Comparison of ENCODE assay signal across 24 cellular contexts in the genomic region with DNA sequence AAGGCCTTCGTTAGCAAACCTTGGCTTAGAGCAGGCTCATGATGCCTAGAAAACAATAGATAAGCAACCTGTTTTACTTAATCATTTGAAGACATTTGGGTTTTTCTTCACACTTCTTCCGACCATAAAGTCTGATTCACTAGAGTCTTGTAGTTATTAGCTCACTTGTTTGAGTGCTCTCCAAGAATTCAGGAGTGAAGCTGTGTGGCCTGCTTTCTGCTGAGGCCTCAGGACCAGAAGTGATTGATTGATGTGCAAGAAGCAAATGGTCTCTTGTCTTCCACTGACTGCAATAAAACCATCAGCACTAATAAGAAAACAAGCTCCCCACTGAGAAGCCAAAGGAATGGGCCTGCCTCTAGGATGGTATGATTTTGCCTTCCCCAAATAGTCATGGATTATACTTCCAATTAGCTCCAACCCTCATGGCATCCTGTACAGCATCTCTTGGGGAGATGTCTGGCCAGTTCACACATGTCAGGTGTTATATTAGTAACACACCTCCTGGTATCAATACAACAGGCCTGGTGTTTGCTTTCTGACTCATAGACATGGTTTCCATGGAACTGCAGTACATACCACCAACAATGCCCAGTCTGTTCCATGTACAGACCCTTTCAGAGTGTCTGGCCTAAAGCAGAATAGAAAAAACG.
A peak's percentile ranks its signal among the peaks of the same experiment; 100 is the strongest.
DNase-seq lines count a peak whose midpoint lies in the region; ATAC-seq, FAIRE-seq and TF ChIP-seq lines count a peak whose summit lies in the region.
"Had no signal": no experiment of that assay in that cellular context is flagged by ENCODE, and none has a peak within 500 bp of the region (broad histone marks: within the 10 kb centered on the region; RNA-seq: fewer than 3 reads in every experiment).

No MANE protein-coding gene starts in this region.

- no peak overlapping the region for H3K27ac Mint-ChIP-seq in activated naive CD4-positive, alpha-beta T cell treated with anti-CD3 and anti-CD28 coated beads, Interleukin-2, amount 50 U/mL, for 72 hours
- H3K27ac Mint-ChIP-seq in activated CD4-positive, alpha-beta memory T cell treated with anti-CD3 and anti-CD28 coated beads for 36 hours: no peak overlapping the region
- H3K27ac Mint-ChIP-seq: activated naive CD4-positive, alpha-beta T cell treated with anti-CD3 and anti-CD28 coated beads for 36 hours; brain; H9; naive thymus-derived CD4-positive, alpha-beta T cell had no signal

- ATAC-seq in activated naive CD4-positive, alpha-beta T cell treated with anti-CD3 and anti-CD28 coated beads, Interleukin-2, amount 50 U/mL, for 72 hours: peak; percentile 28 to 51
- ATAC-seq: naive thymus-derived CD4-positive, alpha-beta T cell had no signal

- POLR2A ChIA-PET in RWPE1 (lab: Yijun Ruan, JAX; ENCODE audit: low non-redundant PET): no interaction called here
- POLR2A ChIA-PET in activated CD4-positive, alpha-beta memory T cell treated with anti-CD3 and anti-CD28 coated beads for 36 hours (lab: Charles Lee): no interaction called here

- H3K4me3 ChIP-seq in foreskin fibroblast (ENCODE audit: low read depth in 1 of 2, low read length in 2 of 2): no peak overlapping the region
- H3K4me3 ChIP-seq: BLaER1 treated with 17β-estradiol and CSF1 and Interleukin-3, amounts not matched to agents 10 nM and 100 nM; esophagus squamous epithelium; MG63; tibial nerve had no signal

- FAIRE-seq in urothelium cell line (lab: Jason Lieb, UNC): no peak
- FAIRE-seq: A204.1, HTR-8/SVneo, islet of Langerhans, small intestine had no signal

- H3K27me3 Mint-ChIP-seq in activated CD4-positive, alpha-beta memory T cell treated with anti-CD3 and anti-CD28 coated beads for 36 hours: peaks cover 7% of the 10 kb centered on the region
- H3K27me3 Mint-ChIP-seq: brain had no signal

- peaks cover 0 to 4% of the 10 kb centered on the region in 2 donors for H3K9me3 Mint-ChIP-seq in activated naive CD4-positive, alpha-beta T cell treated with anti-CD3 and anti-CD28 coated beads, Interleukin-2, amount 50 U/mL, for 72 hours
- H3K9me3 Mint-ChIP-seq in activated CD4-positive, alpha-beta memory T cell treated with anti-CD3 and anti-CD28 coated beads for 36 hours: no peaks in the 10 kb centered on the region
- H3K9me3 Mint-ChIP-seq: activated naive CD4-positive, alpha-beta T cell treated with anti-CD3 and anti-CD28 coated beads for 36 hours; H9 had no signal

- no peaks in the 10 kb centered on the region for H3K4me1 Mint-ChIP-seq in activated CD4-positive, alpha-beta memory T cell treated with anti-CD3 and anti-CD28 coated beads for 36 hours (ENCODE audit: low read depth)
- H3K4me1 Mint-ChIP-seq: naive thymus-derived CD4-positive, alpha-beta T cell had no signal

- TF ChIP-seq CTCF in RWPE1 (conservative IDR thresholded peaks at IDR 0.05; ENCODE audit: low read depth) (no peak), foreskin fibroblast (IDR thresholded peaks at IDR 0.05; ENCODE audit: low read depth, low read length) (no peak)

- CTCF ChIA-PET in RWPE1 (lab: Yijun Ruan, JAX): no interaction called here
- CTCF ChIA-PET in activated CD4-positive, alpha-beta memory T cell treated with anti-CD3 and anti-CD28 coated beads for 36 hours (lab: Charles Lee): no interaction called here

- intact Hi-C loops in activated CD4-positive, alpha-beta memory T cell treated with anti-CD3 and anti-CD28 coated beads for 36 hours (cut with micrococcal nuclease): no loop called here

- no peak for DNase-seq in activated naive CD4-positive, alpha-beta T cell treated with anti-CD3 and anti-CD28 coated beads, Interleukin-2, amount 50 U/mL, for 72 hours (ENCODE audit: low spot score in 2 of 2)
- no peak for DNase-seq in activated naive CD4-positive, alpha-beta T cell treated with anti-CD3 and anti-CD28 coated beads, Interleukin-2, amount 50 U/mL, for 16 hours
- DNase-seq in RWPE1 (ENCODE audit: low spot score) (peak; percentile 71), epithelial cell of prostate (ENCODE audit: low read depth, low spot score) (peak; percentile 40), urothelium cell line (ENCODE audit: low spot score) (peak; percentile 31), Kasumi-1 (lab: John Stamatoyannopoulos, UW) (no peak), foreskin fibroblast (no peak)
- DNase-seq in activated CD4-positive, alpha-beta memory T cell treated with anti-CD3 and anti-CD28 coated beads for 36 hours: no peak
- DNase-seq: activated naive CD4-positive, alpha-beta T cell treated with anti-CD3 and anti-CD28 coated beads for 36 hours; dermis blood vessel endothelial cell; esophagus squamous epithelium; H9; MG63; naive thymus-derived CD4-positive, alpha-beta T cell; NCI-H1930; NCI-H510A; OCI-M1; small intestine had no signal

- H3K36me3 Mint-ChIP-seq in activated naive CD4-positive, alpha-beta T cell treated with anti-CD3 and anti-CD28 coated beads, Interleukin-2, amount 50 U/mL, for 72 hours: no peaks in the 10 kb centered on the region
- no peaks in the 10 kb centered on the region for H3K36me3 Mint-ChIP-seq in activated CD4-positive, alpha-beta memory T cell treated with anti-CD3 and anti-CD28 coated beads for 36 hours
- H3K36me3 Mint-ChIP-seq: brain had no signal

- H3K27ac ChIP-seq in RWPE1: no peak overlapping the region
- no peak overlapping the region for H3K27ac ChIP-seq in epithelial cell of prostate
- H3K27ac ChIP-seq: BLaER1 treated with 17β-estradiol and CSF1 and Interleukin-3, amounts not matched to agents 10 nM and 100 nM; esophagus squamous epithelium; tibial nerve had no signal

- H3K4me3 Mint-ChIP-seq in activated CD4-positive, alpha-beta memory T cell treated with anti-CD3 and anti-CD28 coated beads for 36 hours: no peak overlapping the region
- H3K4me3 Mint-ChIP-seq: activated naive CD4-positive, alpha-beta T cell treated with anti-CD3 and anti-CD28 coated beads for 36 hours; brain; H9; naive thymus-derived CD4-positive, alpha-beta T cell had no signal

Comparison
In these comparisons a context has a peak if more than half of its experiments do, and no peak if none do; other contexts are left out.
1. DNase-seq: peak in RWPE1 (single experiment), epithelial cell of prostate (single experiment) and urothelium cell line (single experiment); none in activated naive CD4-positive, alpha-beta T cell treated with anti-CD3 and anti-CD28 coated beads, Interleukin-2, amount 50 U/mL, for 72 hours (0 of 2), activated naive CD4-positive, alpha-beta T cell treated with anti-CD3 and anti-CD28 coated beads, Interleukin-2, amount 50 U/mL, for 16 hours (single experiment), activated CD4-positive, alpha-beta memory T cell treated with anti-CD3 and anti-CD28 coated beads for 36 hours (single experiment), Kasumi-1 (0 of 2) and foreskin fibroblast (0 of 2).